22 cellular contexts compared by ENCODE assay signal in the genomic region with DNA sequence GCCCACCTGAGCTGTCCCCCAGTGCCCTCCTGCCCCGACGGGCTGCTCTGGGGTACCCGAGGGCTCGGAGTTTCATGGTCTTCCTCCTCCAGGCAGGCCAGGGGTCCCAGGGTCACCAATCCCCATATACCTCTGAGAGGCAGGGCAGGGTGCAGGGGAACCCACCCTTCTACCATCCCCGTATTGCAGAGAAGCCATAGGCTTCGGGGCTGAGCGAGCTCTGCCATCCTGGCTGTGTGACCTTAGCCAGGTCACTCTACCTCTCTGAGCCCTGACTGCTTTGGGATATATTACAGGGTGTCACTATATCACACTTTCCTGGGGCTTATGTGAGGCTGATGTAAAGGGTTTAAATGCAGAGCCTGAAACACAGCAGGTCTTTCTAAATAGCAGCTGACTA.
"Had no signal": no experiment of that assay in that cellular context is flagged by ENCODE, and none has a peak within 500 bp of the region (broad histone marks: within the 10 kb centered on the region; RNA-seq: fewer than 3 reads in every experiment).

No MANE protein-coding gene starts in this region.

- H3K4me3 ChIP-seq: colonic mucosa, esophagus muscularis mucosa, gastroesophageal sphincter, heart right ventricle, left lung, lower lobe of right lung had no signal

- H3K4me1 ChIP-seq: colonic mucosa, esophagus muscularis mucosa, foreskin keratinocyte, left lung, lower lobe of right lung had no signal

- H3K9me3 ChIP-seq: colonic mucosa, esophagus muscularis mucosa, gastroesophageal sphincter, heart right ventricle, left lung, lower lobe of right lung had no signal

- H3K27ac ChIP-seq: colonic mucosa, esophagus muscularis mucosa, foreskin keratinocyte, gastroesophageal sphincter, heart right ventricle, left lung, lower lobe of right lung had no signal

- H3K27me3 ChIP-seq: colonic mucosa, esophagus muscularis mucosa, foreskin keratinocyte, gastroesophageal sphincter, heart right ventricle, left lung had no signal

- ATAC-seq: effector memory CD8-positive, alpha-beta T cell; foreskin keratinocyte; gastroesophageal sphincter; heart right ventricle; left lung; left ventricle myocardium superior; lower lobe of right lung had no signal

- DNase-seq: colonic mucosa; cortex of kidney; effector memory CD8-positive, alpha-beta T cell; endodermal cell; foreskin keratinocyte; glutamatergic neuron; head of caudate nucleus; heart right ventricle; hippocampal formation; left cardiac atrium; left lung; left ventricle myocardium superior; lower lobe of right lung; mesendoderm; midbrain had no signal

- FAIRE-seq: endometrium, endothelial cell of umbilical vein, frontal cortex, islet of Langerhans, keratinocyte had no signal

- H3K36me3 ChIP-seq: colonic mucosa, lower lobe of right lung had no signal
